In the genomic region with DNA sequence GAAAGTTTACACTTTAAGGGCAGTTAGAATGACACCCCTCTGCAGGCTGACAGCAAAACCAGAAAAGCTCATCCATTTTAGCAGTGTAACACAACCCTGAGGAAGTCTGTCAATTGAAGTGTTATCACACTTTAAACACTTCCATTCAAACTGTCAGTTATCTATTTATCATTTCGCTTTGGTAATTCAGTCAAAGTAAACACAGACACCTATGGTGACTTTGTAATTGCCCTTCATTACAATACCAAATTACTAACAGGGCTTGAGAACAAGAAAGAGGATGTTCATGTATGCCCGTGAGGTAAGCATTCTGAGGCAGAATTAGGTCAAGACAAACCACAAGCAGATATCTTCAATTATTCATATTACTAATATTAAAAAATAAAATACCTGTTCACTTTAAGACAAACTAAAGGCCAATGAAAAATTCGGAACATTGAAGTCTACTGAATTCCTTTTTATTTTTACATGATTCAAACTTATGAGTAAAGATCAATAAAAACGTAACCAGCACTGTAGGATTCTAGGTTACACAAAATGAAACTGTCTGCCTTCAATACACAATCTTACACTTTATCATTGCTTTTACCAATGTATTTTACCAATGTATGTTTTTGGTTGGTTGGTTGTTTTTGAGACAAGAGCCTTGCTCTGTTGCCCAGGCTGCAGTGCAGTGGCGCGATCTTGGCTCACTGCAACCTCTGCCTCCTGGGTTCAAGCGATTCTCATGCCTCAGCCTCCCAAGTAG, we compare ENCODE assay signal across 11 cellular contexts. TPM values are rescaled to one million over a fixed set of nuclear protein-coding genes. Genes with fewer than 3 reads are reported as not detected.
DNase-seq lines count a peak whose midpoint lies in the region; ATAC-seq, FAIRE-seq and TF ChIP-seq lines count a peak whose summit lies in the region.
"Had no signal": no experiment of that assay in that cellular context is flagged by ENCODE, and none has a peak within 500 bp of the region (broad histone marks: within the 10 kb centered on the region; RNA-seq: fewer than 3 reads in every experiment).

No MANE protein-coding gene starts in this region.

- peaks cover 10 to 20% (median 17%) of the 10 kb centered on the region in 4 donors for H3K4me1 Mint-ChIP-seq in CD4-positive, CD25-positive, alpha-beta regulatory T cell
- H3K4me1 Mint-ChIP-seq in endodermal cell (peaks cover 21% of the 10 kb centered on the region), chondrocyte (ENCODE audit: low read depth) (peaks cover 32% of the 10 kb centered on the region)
- H3K4me1 Mint-ChIP-seq in activated CD4-positive, alpha-beta T cell treated with anti-CD3 and anti-CD28 coated beads, Interleukin-2, amount 10 ng/mL, durations not matched to agents 24 days and 14 days, result peaks cover 4% of the 10 kb centered on the region

- TF ChIP-seq CTCF in endodermal cell (conservative IDR thresholded peaks at IDR 0.05) (no peak), chondrocyte (IDR thresholded peaks at IDR 0.05) (no peak)

- H3K36me3 ChIP-seq in CD4-positive, CD25-positive, alpha-beta regulatory T cell (ENCODE audit: control insufficient read depth, insufficient read depth, low read length), result no peaks in the 10 kb centered on the region
- H3K36me3 ChIP-seq in endodermal cell (ENCODE audit: control insufficient read depth, insufficient read depth, low read length), result no peaks in the 10 kb centered on the region
- no peaks in the 10 kb centered on the region for H3K36me3 ChIP-seq in effector memory CD4-positive, alpha-beta T cell (ENCODE audit: control insufficient read depth, insufficient read depth, low read length)
- H3K36me3 ChIP-seq: right atrium auricular region had no signal

- H3K27me3 ChIP-seq in CD4-positive, CD25-positive, alpha-beta regulatory T cell (ENCODE audit: control insufficient read depth, insufficient read depth, low read length), result no peaks in the 10 kb centered on the region
- no peaks in the 10 kb centered on the region for H3K27me3 ChIP-seq in endodermal cell (ENCODE audit: control insufficient read depth, insufficient read depth, low read length, poor library complexity, severe bottlenecking)
- no peaks in the 10 kb centered on the region for H3K27me3 ChIP-seq in effector memory CD4-positive, alpha-beta T cell (replicated peaks; ENCODE audit: control insufficient read depth, insufficient read depth, low read length, poor library complexity, severe bottlenecking)
- H3K27me3 ChIP-seq: right atrium auricular region had no signal

- FAIRE-seq in H54 (lab: Jason Lieb, UNC), result peak; percentile 55

- ATAC-seq in CD4-positive, CD25-positive, alpha-beta regulatory T cell (ENCODE audit: low read depth in 2 of 2), result peak; percentile 62 to 68

- peak overlapping the region in 2 of 3 donors; percentile 65 to 90 for H3K27ac Mint-ChIP-seq in CD4-positive, CD25-positive, alpha-beta regulatory T cell
- H3K27ac Mint-ChIP-seq in endodermal cell (peak overlapping the region; percentile 81), chondrocyte (ENCODE audit: unreplicated experiment) (no peak overlapping the region)
- H3K27ac Mint-ChIP-seq in activated CD4-positive, alpha-beta T cell treated with anti-CD3 and anti-CD28 coated beads, Interleukin-2, amount 10 ng/mL, durations not matched to agents 24 days and 14 days, result no peak overlapping the region

- 77 to 88% methylated on average over 4 to 6 of the region's 7 CpGs for WGBS in endodermal cell (ENCODE audit: insufficient coverage in 1 of 2, insufficient read length in 1 of 2), 2 experiments

- H3K4me3 ChIP-seq in CD4-positive, CD25-positive, alpha-beta regulatory T cell (ENCODE audit: low read depth, low read length), result peak overlapping the region; percentile 28
- H3K4me3 ChIP-seq in endodermal cell (ENCODE audit: low read length), result no peak overlapping the region
- H3K4me3 ChIP-seq in effector memory CD4-positive, alpha-beta T cell (ENCODE audit: insufficient read depth, low read depth, low read length, poor library complexity, severe bottlenecking), result no peak overlapping the region
- H3K4me3 ChIP-seq: right atrium auricular region had no signal

- intact Hi-C loops in activated CD4-positive, alpha-beta T cell treated with anti-CD3 and anti-CD28 coated beads, Interleukin-2, amount 10 ng/mL, durations not matched to agents 24 days and 14 days (cut with micrococcal nuclease), result no loop called here

- no peaks in the 10 kb centered on the region for H3K36me3 Mint-ChIP-seq in CD4-positive, CD25-positive, alpha-beta regulatory T cell
- peaks cover 5% of the 10 kb centered on the region for H3K36me3 Mint-ChIP-seq in endodermal cell (ENCODE audit: low read depth)
- peaks cover 10% of the 10 kb centered on the region for H3K36me3 Mint-ChIP-seq in activated CD4-positive, alpha-beta T cell treated with anti-CD3 and anti-CD28 coated beads, Interleukin-2, amount 10 ng/mL, durations not matched to agents 24 days and 14 days (ENCODE audit: low read depth)
- H3K36me3 Mint-ChIP-seq in chondrocyte (ENCODE audit: low read depth), result no peaks in the 10 kb centered on the region

- peak overlapping the region; percentile 52 for H3K27ac ChIP-seq in CD4-positive, CD25-positive, alpha-beta regulatory T cell (ENCODE audit: insufficient read depth, low read length, poor library complexity, severe bottlenecking)
- no peak overlapping the region for H3K27ac ChIP-seq in endodermal cell (ENCODE audit: low read depth, low read length)
- no peak overlapping the region for H3K27ac ChIP-seq in effector memory CD4-positive, alpha-beta T cell (ENCODE audit: insufficient read depth, low read length, poor library complexity, severe bottlenecking)
- H3K27ac ChIP-seq: right atrium auricular region had no signal

- H3K27me3 Mint-ChIP-seq in CD4-positive, CD25-positive, alpha-beta regulatory T cell, result no peaks in the 10 kb centered on the region
- H3K27me3 Mint-ChIP-seq in endodermal cell (ENCODE audit: insufficient read depth) (no peaks in the 10 kb centered on the region), chondrocyte (ENCODE audit: low read depth) (no peaks in the 10 kb centered on the region)
- no peaks in the 10 kb centered on the region for H3K27me3 Mint-ChIP-seq in activated CD4-positive, alpha-beta T cell treated with anti-CD3 and anti-CD28 coated beads, Interleukin-2, amount 10 ng/mL, durations not matched to agents 24 days and 14 days

- peaks cover 7% of the 10 kb centered on the region for H3K4me1 ChIP-seq in CD4-positive, CD25-positive, alpha-beta regulatory T cell (ENCODE audit: control insufficient read depth, insufficient read depth, low read length, poor library complexity, severe bottlenecking)
- peaks cover 5% of the 10 kb centered on the region for H3K4me1 ChIP-seq in endodermal cell (ENCODE audit: control insufficient read depth, insufficient read depth, low read length)
- H3K4me1 ChIP-seq in effector memory CD4-positive, alpha-beta T cell (ENCODE audit: control insufficient read depth, insufficient read depth, low read length, poor library complexity, severe bottlenecking), result no peaks in the 10 kb centered on the region
- H3K4me1 ChIP-seq: right atrium auricular region had no signal

- peak in 2 of 3 donors; percentile 21 to 33 for DNase-seq in CD4-positive, CD25-positive, alpha-beta regulatory T cell
- DNase-seq in H54 (ENCODE audit: insufficient read length, low spot score), result no peak
- DNase-seq in NCI-H748 treated with DMSO at 0.1 percent for 48 hours (lab: John Stamatoyannopoulos, UW), result peak; percentile 87
- no peak for DNase-seq in endodermal cell
- DNase-seq in activated CD4-positive, alpha-beta T cell treated with anti-CD3 and anti-CD28 coated beads, Interleukin-2, amount 10 ng/mL, durations not matched to agents 24 days and 14 days, result no peak
- DNase-seq in GDM1 (lab: John Stamatoyannopoulos, UW), result no peak
- DNase-seq in effector memory CD4-positive, alpha-beta T cell, result no peak
- no peak for DNase-seq in chondrocyte (ENCODE audit: low spot score)
- DNase-seq: activated gamma-delta T cell; NK-92 treated with Interleukin-12 subunit alpha and Interleukin-12 subunit beta, amount 100 ng/mL, for 24 hours had no signal

- peak overlapping the region; percentile 34 to 83 (median 70) for H3K4me3 Mint-ChIP-seq in CD4-positive, CD25-positive, alpha-beta regulatory T cell
- no peak overlapping the region for H3K4me3 Mint-ChIP-seq in endodermal cell
- H3K4me3 Mint-ChIP-seq in activated CD4-positive, alpha-beta T cell treated with anti-CD3 and anti-CD28 coated beads, Interleukin-2, amount 10 ng/mL, durations not matched to agents 24 days and 14 days, result no peak overlapping the region
- H3K4me3 Mint-ChIP-seq in chondrocyte (ENCODE audit: unreplicated experiment), result no peak overlapping the region

- TF ChIP-seq POLR2A in H54 (IDR thresholded peaks at IDR 0.05; ENCODE audit: low read depth, low read length), result no peak

- H3K9ac ChIP-seq in endodermal cell (ENCODE audit: extremely low read depth, low read length, poor library complexity, severe bottlenecking), result no peak overlapping the region

- no peaks in the 10 kb centered on the region for H3K9me3 ChIP-seq in CD4-positive, CD25-positive, alpha-beta regulatory T cell (ENCODE audit: control insufficient read depth in 2 of 2, low read length in 2 of 2)
- no peaks in the 10 kb centered on the region for H3K9me3 ChIP-seq in endodermal cell (ENCODE audit: control insufficient read depth, low read length)
- H3K9me3 ChIP-seq in effector memory CD4-positive, alpha-beta T cell (ENCODE audit: control insufficient read depth, low read length), result no peaks in the 10 kb centered on the region
- H3K9me3 ChIP-seq: right atrium auricular region had no signal

- no peaks in the 10 kb centered on the region for H3K9me3 Mint-ChIP-seq in CD4-positive, CD25-positive, alpha-beta regulatory T cell
- H3K9me3 Mint-ChIP-seq in endodermal cell (no peaks in the 10 kb centered on the region), chondrocyte (ENCODE audit: low read depth) (no peaks in the 10 kb centered on the region)
- H3K9me3 Mint-ChIP-seq in activated CD4-positive, alpha-beta T cell treated with anti-CD3 and anti-CD28 coated beads, Interleukin-2, amount 10 ng/mL, durations not matched to agents 24 days and 14 days, result no peaks in the 10 kb centered on the region

RNA-seq across cellular contexts. Expression of a gene that starts 57.1 kb away (rescaled TPM):
- 3.0 TPM for total RNA-seq in CD4-positive, CD25-positive, alpha-beta regulatory T cell
- polyA plus RNA-seq in CD4-positive, CD25-positive, alpha-beta regulatory T cell, result 1 to 10 TPM in 3 of 4 donors, under 1 TPM in 1; 0.71 to 2.4 (median 1.2) TPM
- total RNA-seq in endodermal cell, result 10 to 100 TPM; 24.2 to 25.5 TPM
- polyA plus RNA-seq in endodermal cell (2013, experiment 1 of 2), result 16.2 TPM
- polyA plus RNA-seq in endodermal cell (2013, experiment 2 of 2), result 16.5 TPM
- total RNA-seq in activated CD4-positive, alpha-beta T cell treated with anti-CD3 and anti-CD28 coated beads, Interleukin-2, amount 10 ng/mL, durations not matched to agents 24 days and 14 days, result 17.2 and 19.9 TPM in 2 replicates
- 4.2 to 7.7 TPM (median 4.3 TPM) in 3 replicates for total RNA-seq in chondrocyte
- total RNA-seq: right atrium auricular region had no signal

Comparison
In these comparisons a context has a peak if more than half of its experiments do, and no peak if none do; other contexts are left out.
1. DNase-seq: peak in CD4-positive, CD25-positive, alpha-beta regulatory T cell (2 of 3) and NCI-H748 treated with DMSO at 0.1 percent for 48 hours (single experiment); none in H54 (single experiment), endodermal cell (single experiment), activated CD4-positive, alpha-beta T cell treated with anti-CD3 and anti-CD28 coated beads, Interleukin-2, amount 10 ng/mL, durations not matched to agents 24 days and 14 days (single experiment), GDM1 (single experiment), effector memory CD4-positive, alpha-beta T cell (0 of 3) and chondrocyte (single experiment).
2. H3K27ac Mint-ChIP-seq: peak in CD4-positive, CD25-positive, alpha-beta regulatory T cell (2 of 3) and endodermal cell (single experiment); none in activated CD4-positive, alpha-beta T cell treated with anti-CD3 and anti-CD28 coated beads, Interleukin-2, amount 10 ng/mL, durations not matched to agents 24 days and 14 days (single experiment) and chondrocyte (single experiment).
3. H3K4me3 Mint-ChIP-seq: peak in CD4-positive, CD25-positive, alpha-beta regulatory T cell (4 of 4); none in endodermal cell (single experiment), activated CD4-positive, alpha-beta T cell treated with anti-CD3 and anti-CD28 coated beads, Interleukin-2, amount 10 ng/mL, durations not matched to agents 24 days and 14 days (single experiment) and chondrocyte (single experiment).